Comparison of ENCODE assay signal across 1 cellular context in the genomic region with DNA sequence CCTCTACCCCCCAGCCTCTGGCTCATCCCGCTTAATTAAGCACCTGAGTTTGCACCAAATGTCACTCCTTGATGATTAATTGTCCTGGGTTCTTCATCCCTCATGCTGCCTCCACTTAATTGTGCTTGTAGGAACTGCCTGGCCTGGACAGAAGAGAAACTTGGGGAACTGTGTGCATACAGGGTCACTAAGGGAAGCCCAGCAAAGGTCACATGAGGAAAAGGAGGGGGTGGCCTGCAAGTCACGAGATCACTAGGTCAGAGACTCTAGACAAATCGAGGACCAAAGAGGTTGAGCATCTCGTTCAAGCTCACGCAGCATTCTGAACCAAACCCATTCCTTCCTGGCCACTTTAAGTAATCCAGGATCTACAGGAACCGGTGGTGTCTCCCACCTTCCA.
TF ChIP-seq lines count a peak whose summit lies in the region.

No MANE protein-coding gene starts in this region.

TF ChIP-seq in HepG2, 621 proteins besides CTCF, POLR2A, EP300 and RAD21 (continued from another document):
- no peak for TF ChIP-seq TRAFD1 (CRISPR knock-in tag; IDR thresholded peaks at IDR 0.05; ENCODE audit: borderline replicate concordance)
- no peak for TF ChIP-seq PRDM15 (CRISPR knock-in tag; IDR thresholded peaks at IDR 0.05)
- no peak for TF ChIP-seq GPBP1L1 (CRISPR knock-in tag; IDR thresholded peaks at IDR 0.05)
- no peak for TF ChIP-seq ELF1 (CRISPR knock-in tag; IDR thresholded peaks at IDR 0.05)
TF ChIP-seq in HepG2: peak in this region for 0.
